21 cellular contexts compared by ENCODE assay signal in genomic region chr20:45115386-45115774, GRCh38. TPM values are rescaled to one million over a fixed set of nuclear protein-coding genes. Genes with fewer than 3 reads are reported as not detected.
DNase-seq lines count a peak whose midpoint lies in the region; ATAC-seq, FAIRE-seq and TF ChIP-seq lines count a peak whose summit lies in the region.
"Had no signal": no experiment of that assay in that cellular context is flagged by ENCODE, and none has a peak within 500 bp of the region (broad histone marks: within the 10 kb centered on the region; RNA-seq: fewer than 3 reads in every experiment).

No MANE protein-coding gene starts in this region.

- POLR2A ChIA-PET in RWPE1 (lab: Yijun Ruan, JAX; ENCODE audit: low non-redundant PET): no interaction called here

- H3K27me3 ChIP-seq in keratinocyte (ENCODE audit: control insufficient read depth, extremely low read depth, insufficient read depth, low read length) (no peaks in the 10 kb centered on the region), suprapubic skin (peaks cover 3% of the 10 kb centered on the region)
- H3K27me3 ChIP-seq: BLaER1 had no signal

- peaks cover 26% of the 10 kb centered on the region for H3K27me3 Mint-ChIP-seq in activated T-cell treated with anti-CD3 and anti-CD28 coated beads, Interleukin-2, amount 50 U/mL, for 72 hours (ENCODE audit: low read depth)
- H3K27me3 Mint-ChIP-seq in activated T-cell treated with anti-CD3 and anti-CD28 coated beads, Interleukin-2, amount 50 U/mL, for 4 hours (ENCODE audit: low read depth): peaks cover 8% of the 10 kb centered on the region

- H3K4me2 ChIP-seq in keratinocyte (ENCODE audit: control insufficient read depth, extremely low read depth, insufficient read depth, low read depth, low read length): peak overlapping the region; percentile 73
- H3K4me2 ChIP-seq: BLaER1, PC-9 had no signal

- peaks cover 22% of the 10 kb centered on the region for H3K4me1 ChIP-seq in keratinocyte (ENCODE audit: control insufficient read depth, extremely low read depth, insufficient read depth, low read length)
- peaks cover 16% of the 10 kb centered on the region for H3K4me1 ChIP-seq in suprapubic skin
- H3K4me1 ChIP-seq: BLaER1 had no signal

- TF ChIP-seq CTCF in RWPE1 (conservative IDR thresholded peaks at IDR 0.05; ENCODE audit: low read depth) (no peak), keratinocyte (optimal IDR thresholded peaks at IDR 0.05 in 1 of 3, IDR thresholded peaks at IDR 0.05 in 1 of 3, conservative IDR thresholded peaks at IDR 0.05 in 1 of 3; ENCODE audit: extremely low read depth in 1 of 3, insufficient read depth in 2 of 3, low read length in 3 of 3) (no peak), suprapubic skin (IDR thresholded peaks at IDR 0.05) (no peak)

- dilution Hi-C loops in keratinocyte (cut with MboI; ENCODE audit: extremely low pct_ligation_motif_present, low sequenced_read_pairs): no loop called here

- no peak for TF ChIP-seq EP300 in suprapubic skin (IDR thresholded peaks at IDR 0.05)

- no peaks in the 10 kb centered on the region for H4K20me1 ChIP-seq in keratinocyte (ENCODE audit: control insufficient read depth, extremely low read depth, insufficient read depth, low read length)
- H4K20me1 ChIP-seq: BLaER1 had no signal

- no peak for FAIRE-seq in keratinocyte (lab: Jason Lieb, UNC)

- CTCF ChIA-PET in RWPE1 (lab: Yijun Ruan, JAX): interaction anchor here (0.6 to 6.7 kb wide), 8 partner anchors 10 to 196 kb away, joined by 3 to 87 read pairs (median 6); no protein-coding TSS in a partner anchor

- H3K4me3 Mint-ChIP-seq in activated T-cell treated with anti-CD3 and anti-CD28 coated beads, Interleukin-2, amount 50 U/mL, for 72 hours: peak overlapping the region in 1 of 2 donors; percentile 23
- H3K4me3 Mint-ChIP-seq in activated T-cell treated with anti-CD3 and anti-CD28 coated beads, Interleukin-2, amount 50 U/mL, for 4 hours: no peak overlapping the region
- H3K4me3 Mint-ChIP-seq: CD8-positive, alpha-beta memory T cell had no signal

- no peaks in the 10 kb centered on the region for H3K9me1 ChIP-seq in keratinocyte (ENCODE audit: control insufficient read depth, extremely low read depth, insufficient read depth, low read length)

- 68% methylated on average over 3 of the region's 3 CpGs for WGBS in suprapubic skin

- H3K9me3 ChIP-seq in keratinocyte (ENCODE audit: control insufficient read depth, low read depth, low read length) (no peaks in the 10 kb centered on the region), suprapubic skin (no peaks in the 10 kb centered on the region)
- H3K9me3 ChIP-seq: BLaER1 had no signal

- H3K36me3 Mint-ChIP-seq in activated T-cell treated with anti-CD3 and anti-CD28 coated beads, Interleukin-2, amount 50 U/mL, for 72 hours (ENCODE audit: insufficient read depth in 2 of 2): no peaks in the 10 kb centered on the region
- no peaks in the 10 kb centered on the region for H3K36me3 Mint-ChIP-seq in activated T-cell treated with anti-CD3 and anti-CD28 coated beads, Interleukin-2, amount 50 U/mL, for 4 hours (ENCODE audit: insufficient read depth)
- H3K36me3 Mint-ChIP-seq: CD8-positive, alpha-beta memory T cell had no signal

- H3K36me3 ChIP-seq in keratinocyte (ENCODE audit: control insufficient read depth in 2 of 2, extremely low read depth in 1 of 2, insufficient read depth in 2 of 2, low read length in 2 of 2) (no peaks in the 10 kb centered on the region), suprapubic skin (no peaks in the 10 kb centered on the region)
- H3K36me3 ChIP-seq: BLaER1 had no signal

- H3K79me2 ChIP-seq in keratinocyte (ENCODE audit: control insufficient read depth, insufficient read depth, low read length): no peaks in the 10 kb centered on the region

- ATAC-seq in activated T-cell treated with anti-CD3 and anti-CD28 coated beads, Interleukin-2, amount 50 U/mL, for 72 hours (replicated peaks in 1 of 2): peak; percentile 6 to 12
- ATAC-seq in activated T-cell treated with anti-CD3 and anti-CD28 coated beads, Interleukin-2, amount 50 U/mL, for 4 hours: no peak
- ATAC-seq in HG02610 (IDR thresholded peaks at IDR 0.05; ENCODE audit: unreplicated experiment): no peak
- ATAC-seq: Right ventricle myocardium inferior had no signal

- H3K27ac ChIP-seq in RWPE1 (peak overlapping the region; percentile 66), keratinocyte (ENCODE audit: control insufficient read depth, insufficient read depth, low read length) (no peak overlapping the region), suprapubic skin (peak overlapping the region; percentile 61)
- H3K27ac ChIP-seq: BLaER1, PC-9 had no signal

- H2AFZ ChIP-seq in keratinocyte (ENCODE audit: control insufficient read depth, low read length): no peak overlapping the region
- H2AFZ ChIP-seq: PC-9 had no signal

- H3K4me3 ChIP-seq in keratinocyte (ENCODE audit: control insufficient read depth in 2 of 3, extremely low read depth in 1 of 3, insufficient read depth in 2 of 3, low read depth in 1 of 3, low read length in 3 of 3): no peak overlapping the region
- peak overlapping the region; percentile 23 for H3K4me3 ChIP-seq in suprapubic skin
- H3K4me3 ChIP-seq: BLaER1, PC-9 had no signal

- no peak for DNase-seq in activated T-cell treated with anti-CD3 and anti-CD28 coated beads, Interleukin-2, amount 50 U/mL, for 72 hours
- DNase-seq in activated T-cell treated with anti-CD3 and anti-CD28 coated beads, Interleukin-2, amount 50 U/mL, for 4 hours: no peak
- DNase-seq in RWPE1 (ENCODE audit: low spot score) (no peak), keratinocyte (ENCODE audit: low read depth, low spot score) (no peak), suprapubic skin (ENCODE audit: low spot score in 2 of 2) (no peak), Kasumi-1 (lab: John Stamatoyannopoulos, UW) (no peak), dedifferentiated amniotic fluid mesenchymal stem cell (ENCODE audit: extremely low spot score) (no peak)
- DNase-seq: CD8-positive, alpha-beta memory T cell; DMS79 treated with DMSO at 0.1 percent for 48 hours; KBM-7; NCI-H1092; NCI-H146; NCI-H2081 treated with DMSO at 0.1 percent for 48 hours; NCI-H524; PC-9 had no signal

- H3K9me3 Mint-ChIP-seq in activated T-cell treated with anti-CD3 and anti-CD28 coated beads, Interleukin-2, amount 50 U/mL, for 72 hours: no peaks in the 10 kb centered on the region
- no peaks in the 10 kb centered on the region for H3K9me3 Mint-ChIP-seq in activated T-cell treated with anti-CD3 and anti-CD28 coated beads, Interleukin-2, amount 50 U/mL, for 4 hours
- H3K9me3 Mint-ChIP-seq: CD8-positive, alpha-beta memory T cell had no signal

- no peak overlapping the region for H3K27ac Mint-ChIP-seq in activated T-cell treated with anti-CD3 and anti-CD28 coated beads, Interleukin-2, amount 50 U/mL, for 72 hours

- H3K9ac ChIP-seq in keratinocyte (ENCODE audit: control insufficient read depth, extremely low read depth, insufficient read depth, low read length): no peak overlapping the region
- H3K9ac ChIP-seq: BLaER1 had no signal

- no peak for TF ChIP-seq POLR2A in suprapubic skin (IDR thresholded peaks at IDR 0.05)

- H3K4me1 Mint-ChIP-seq in activated T-cell treated with anti-CD3 and anti-CD28 coated beads, Interleukin-2, amount 50 U/mL, for 72 hours (ENCODE audit: low read depth): peaks cover 17% of the 10 kb centered on the region
- peaks cover 4% of the 10 kb centered on the region for H3K4me1 Mint-ChIP-seq in activated T-cell treated with anti-CD3 and anti-CD28 coated beads, Interleukin-2, amount 50 U/mL, for 4 hours (ENCODE audit: low read depth)

RNA-seq across cellular contexts. Expression of gene WFDC5, which starts 0.4 kb away (rescaled TPM):
- total RNA-seq in activated T-cell treated with anti-CD3 and anti-CD28 coated beads, Interleukin-2, amount 50 U/mL, for 72 hours: 1 to 10 TPM in 1 of 2 donors, not detected in 1; 1.4 TPM
- not detected for total RNA-seq in activated T-cell treated with anti-CD3 and anti-CD28 coated beads, Interleukin-2, amount 50 U/mL, for 4 hours
- 2.4 to 11.7 TPM (median 5.1 TPM) in 3 replicates for polyA plus RNA-seq in keratinocyte
- 18.6 TPM for polyA plus RNA-seq in keratinocyte (2011; ENCODE audit: low read depth)
- 3.6 and 3.8 TPM in 2 replicates for polyA plus RNA-seq in keratinocyte (2011; cell fraction: cytosol; rRNA removed)
- 4.4 and 5.5 TPM in 2 replicates for polyA plus RNA-seq in keratinocyte (2011; cell fraction: nucleus; rRNA removed)
- polyA plus RNA-seq in keratinocyte (2012; ENCODE audit: low replicate concordance): 2.6 and 106 TPM in 2 replicates
- 0.96 to 6.7 TPM (median 1.8 TPM) in 3 replicates for polyA minus RNA-seq in keratinocyte
- 2.7 TPM for polyA minus RNA-seq in keratinocyte (2011; cell fraction: cytosol; rRNA and poly(A)+ RNA removed)
- polyA minus RNA-seq in keratinocyte (2011; cell fraction: nucleus; rRNA and poly(A)+ RNA removed): 0.62 and 1.3 TPM in 2 replicates
- 100 to 1,000 TPM; 284 to 409 (median 356) TPM for total RNA-seq in suprapubic skin
- total RNA-seq: A172; CD8-positive, alpha-beta memory T cell; G401; M059J; PC-9; Right ventricle myocardium inferior had no signal
- polyA plus RNA-seq: CD8-positive, alpha-beta memory T cell had no signal

RNA-seq across cellular contexts. Expression of gene WFDC12, which starts 8.9 kb away (rescaled TPM):
- total RNA-seq in activated T-cell treated with anti-CD3 and anti-CD28 coated beads, Interleukin-2, amount 50 U/mL, for 72 hours: not detected
- total RNA-seq in activated T-cell treated with anti-CD3 and anti-CD28 coated beads, Interleukin-2, amount 50 U/mL, for 4 hours: not detected
- polyA plus RNA-seq in keratinocyte: 0.32 to 2.9 TPM (median 1.8 TPM) in 3 replicates
- 23.6 TPM for polyA plus RNA-seq in keratinocyte (2011; ENCODE audit: low read depth)
- 0.47 and 3.5 TPM in 2 replicates for polyA plus RNA-seq in keratinocyte (2011; cell fraction: cytosol; rRNA removed)
- 1.1 and 6.8 TPM in 2 replicates for polyA plus RNA-seq in keratinocyte (2011; cell fraction: nucleus; rRNA removed)
- polyA plus RNA-seq in keratinocyte (2012; ENCODE audit: low replicate concordance): 2.0 and 60.6 TPM in 2 replicates
- polyA minus RNA-seq in keratinocyte: 0.59 to 2.0 TPM in 2 of 3 replicates, not detected in the other
- not detected for polyA minus RNA-seq in keratinocyte (2011; cell fraction: cytosol; rRNA and poly(A)+ RNA removed)
- polyA minus RNA-seq in keratinocyte (2011; cell fraction: nucleus; rRNA and poly(A)+ RNA removed): 1.3 TPM in 1 of 2 replicates, not detected in the other
- 1 to 10 TPM in 2 of 4 donors, under 1 TPM in 1, not detected in 1; 0.98 to 7.6 (median 2.3) TPM for total RNA-seq in suprapubic skin
- total RNA-seq: A172; CD8-positive, alpha-beta memory T cell; G401; M059J; PC-9; Right ventricle myocardium inferior had no signal
- polyA plus RNA-seq: CD8-positive, alpha-beta memory T cell had no signal

RNA-seq across cellular contexts. Expression of gene KCNS1, which starts 14.5 kb away (rescaled TPM):
- total RNA-seq in activated T-cell treated with anti-CD3 and anti-CD28 coated beads, Interleukin-2, amount 50 U/mL, for 72 hours: under 1 TPM; 0.23 to 0.58 TPM
- total RNA-seq in activated T-cell treated with anti-CD3 and anti-CD28 coated beads, Interleukin-2, amount 50 U/mL, for 4 hours: under 1 TPM; 0.13 to 0.37 (median 0.16) TPM
- 1.1 to 2.5 TPM (median 1.5 TPM) in 3 replicates for polyA plus RNA-seq in keratinocyte
- 0.05 TPM for polyA plus RNA-seq in keratinocyte (2011; ENCODE audit: low read depth)
- 0.64 and 0.68 TPM in 2 replicates for polyA plus RNA-seq in keratinocyte (2011; cell fraction: cytosol; rRNA removed)
- 1.5 and 1.7 TPM in 2 replicates for polyA plus RNA-seq in keratinocyte (2011; cell fraction: nucleus; rRNA removed)
- polyA plus RNA-seq in keratinocyte (2012; ENCODE audit: low replicate concordance): 0.18 and 2.2 TPM in 2 replicates
- 1.9 to 2.8 TPM (median 2.2 TPM) in 3 replicates for polyA minus RNA-seq in keratinocyte
- polyA minus RNA-seq in keratinocyte (2011; cell fraction: cytosol; rRNA and poly(A)+ RNA removed): 1.3 TPM
- 1.6 and 2.4 TPM in 2 replicates for polyA minus RNA-seq in keratinocyte (2011; cell fraction: nucleus; rRNA and poly(A)+ RNA removed)
- total RNA-seq in suprapubic skin: 1 to 10 TPM; 1.0 to 5.5 (median 2.3) TPM
- total RNA-seq: A172, G401, Right ventricle myocardium inferior had no signal
- polyA plus RNA-seq: CD8-positive, alpha-beta memory T cell had no signal

RNA-seq across cellular contexts. Expression of gene PI3, which starts 59.3 kb away (rescaled TPM):
- total RNA-seq in activated T-cell treated with anti-CD3 and anti-CD28 coated beads, Interleukin-2, amount 50 U/mL, for 72 hours: not detected
- total RNA-seq in activated T-cell treated with anti-CD3 and anti-CD28 coated beads, Interleukin-2, amount 50 U/mL, for 4 hours: under 1 TPM in 1 of 3 donors, not detected in 2; 0.52 TPM
- polyA plus RNA-seq in keratinocyte: 46.4 to 226 TPM (median 71.1 TPM) in 3 replicates
- polyA plus RNA-seq in keratinocyte (2011; ENCODE audit: low read depth): 25.6 TPM
- 74.3 and 111 TPM in 2 replicates for polyA plus RNA-seq in keratinocyte (2011; cell fraction: cytosol; rRNA removed)
- 162 and 263 TPM in 2 replicates for polyA plus RNA-seq in keratinocyte (2011; cell fraction: nucleus; rRNA removed)
- polyA plus RNA-seq in keratinocyte (2012; ENCODE audit: low replicate concordance): 108 and 398 TPM in 2 replicates
- polyA minus RNA-seq in keratinocyte: 83.7 to 115 TPM (median 91.0 TPM) in 3 replicates
- 36.3 TPM for polyA minus RNA-seq in keratinocyte (2011; cell fraction: cytosol; rRNA and poly(A)+ RNA removed)
- 52.9 and 73.5 TPM in 2 replicates for polyA minus RNA-seq in keratinocyte (2011; cell fraction: nucleus; rRNA and poly(A)+ RNA removed)
- 10 to 100 TPM in 2 of 4 donors, 1 to 10 TPM in 2; 2.6 to 98.2 (median 8.0) TPM for total RNA-seq in suprapubic skin
- total RNA-seq: A172, G401, M059J, Right ventricle myocardium inferior had no signal
- polyA plus RNA-seq: CD8-positive, alpha-beta memory T cell had no signal

Comparison
In these comparisons a context has a peak if more than half of its experiments do, and no peak if none do; other contexts are left out.
1. ATAC-seq: peak in activated T-cell treated with anti-CD3 and anti-CD28 coated beads, Interleukin-2, amount 50 U/mL, for 72 hours (2 of 2); none in activated T-cell treated with anti-CD3 and anti-CD28 coated beads, Interleukin-2, amount 50 U/mL, for 4 hours (0 of 2) and HG02610 (single experiment).
2. RNA of gene WFDC5, which starts 0.4 kb away (total RNA-seq): 284 to 409 TPM in suprapubic skin; 1.4 TPM in activated T-cell treated with anti-CD3 and anti-CD28 coated beads, Interleukin-2, amount 50 U/mL, for 72 hours and not detected in activated T-cell treated with anti-CD3 and anti-CD28 coated beads, Interleukin-2, amount 50 U/mL, for 4 hours; every median in the first group is over 100 times any median in the second.